In genomic region chr6:170450946-170451761, GRCh38 we compare ENCODE assay signal across 22 cellular contexts.
DNase-seq lines count a peak whose midpoint lies in the region; ATAC-seq, FAIRE-seq and TF ChIP-seq lines count a peak whose summit lies in the region.
"Had no signal": no experiment of that assay in that cellular context is flagged by ENCODE, and none has a peak within 500 bp of the region (broad histone marks: within the 10 kb centered on the region; RNA-seq: fewer than 3 reads in every experiment).

No MANE protein-coding gene starts in this region.

- no peaks in the 10 kb centered on the region for H3K79me1 ChIP-seq in H1 (ENCODE audit: low read depth, low read length)

- no peaks in the 10 kb centered on the region for H3K79me2 ChIP-seq in H1 (ENCODE audit: control insufficient read depth in 1 of 2, insufficient read depth in 2 of 2, low read length in 2 of 2)

- no peak for TF ChIP-seq POLR2A in H1 (IDR thresholded peaks at IDR 0.05; ENCODE audit: control extremely low read depth in 1 of 2, low read depth in 2 of 2, low read length in 2 of 2)

- H3K27ac Mint-ChIP-seq in activated T-cell treated with anti-CD3 and anti-CD28 coated beads, Interleukin-2, amount 50 U/mL, for 24 hours = no peak overlapping the region
- no peak overlapping the region for H3K27ac Mint-ChIP-seq in activated T-cell treated with anti-CD3 and anti-CD28 coated beads, Interleukin-2, amount 50 U/mL, for 72 hours
- H3K27ac Mint-ChIP-seq in natural killer cell = no peak overlapping the region
- H3K27ac Mint-ChIP-seq: activated CD4-positive, alpha-beta memory T cell treated with anti-CD3 and anti-CD28 coated beads for 36 hours; activated naive CD8-positive, alpha-beta T cell treated with anti-CD3 and anti-CD28 coated beads, Interleukin-2, amount 50 U/mL, for 24 hours; stimulated activated naive CD8-positive, alpha-beta T cell treated with anti-CD3 and anti-CD28 coated beads, Interleukin-15, amount 100 ng/mL, for 72 hours; T-helper 17 cell had no signal

- H3K27me3 ChIP-seq in H1 (replicated peaks in 1 of 4; ENCODE audit: control insufficient read depth in 3 of 4, extremely low read depth in 1 of 4, insufficient read depth in 3 of 4, low read length in 3 of 4) (no peaks in the 10 kb centered on the region), upper lobe of right lung (no peaks in the 10 kb centered on the region)
- H3K27me3 ChIP-seq: tibial artery had no signal

- intact Hi-C loops in upper lobe of right lung (cut with DNase I) = no loop called here
- intact Hi-C loops in natural killer cell (cut with micrococcal nuclease) = no loop called here

- no peak overlapping the region for H4K5ac ChIP-seq in H1 (ENCODE audit: insufficient read length, low read depth, low read length)

- no peak overlapping the region for H3K4me3 Mint-ChIP-seq in activated T-cell treated with anti-CD3 and anti-CD28 coated beads, Interleukin-2, amount 50 U/mL, for 24 hours
- no peak overlapping the region for H3K4me3 Mint-ChIP-seq in activated T-cell treated with anti-CD3 and anti-CD28 coated beads, Interleukin-2, amount 50 U/mL, for 72 hours
- no peak overlapping the region for H3K4me3 Mint-ChIP-seq in natural killer cell
- H3K4me3 Mint-ChIP-seq: activated CD4-positive, alpha-beta memory T cell treated with anti-CD3 and anti-CD28 coated beads for 36 hours; activated naive CD8-positive, alpha-beta T cell treated with anti-CD3 and anti-CD28 coated beads, Interleukin-2, amount 50 U/mL, for 24 hours; stimulated activated naive CD8-positive, alpha-beta T cell treated with anti-CD3 and anti-CD28 coated beads, Interleukin-15, amount 100 ng/mL, for 72 hours; T-helper 17 cell had no signal

- H3K27me3 Mint-ChIP-seq in activated T-cell treated with anti-CD3 and anti-CD28 coated beads, Interleukin-2, amount 50 U/mL, for 24 hours = no peaks in the 10 kb centered on the region
- H3K27me3 Mint-ChIP-seq in activated T-cell treated with anti-CD3 and anti-CD28 coated beads, Interleukin-2, amount 50 U/mL, for 72 hours (ENCODE audit: low read depth) = peaks cover 9% of the 10 kb centered on the region
- H3K27me3 Mint-ChIP-seq in natural killer cell (ENCODE audit: low read depth in 2 of 2) = no peaks in the 10 kb centered on the region
- H3K27me3 Mint-ChIP-seq: activated CD4-positive, alpha-beta memory T cell treated with anti-CD3 and anti-CD28 coated beads for 36 hours; activated naive CD8-positive, alpha-beta T cell treated with anti-CD3 and anti-CD28 coated beads, Interleukin-2, amount 50 U/mL, for 24 hours had no signal

- H3K23ac ChIP-seq in H1 (ENCODE audit: insufficient read length) = no peak overlapping the region

- no peak overlapping the region for H2AK5ac ChIP-seq in H1 (ENCODE audit: low read depth, low read length)

- DNase-seq in activated T-cell treated with anti-CD3 and anti-CD28 coated beads, Interleukin-2, amount 50 U/mL, for 24 hours = peak; percentile 22
- DNase-seq in activated T-cell treated with anti-CD3 and anti-CD28 coated beads, Interleukin-2, amount 50 U/mL, for 72 hours = no peak
- no peak for DNase-seq in H1 (ENCODE audit: low read depth in 1 of 2, low spot score in 2 of 2)
- DNase-seq in myocyte (ENCODE audit: low read depth) = peak; percentile 54
- DNase-seq in upper lobe of right lung = peak; percentile 44
- DNase-seq in hypothalamus (lab: John Stamatoyannopoulos, UW) = no peak
- DNase-seq in natural killer cell = no peak
- DNase-seq: activated CD4-positive, alpha-beta memory T cell treated with anti-CD3 and anti-CD28 coated beads for 36 hours; activated naive CD8-positive, alpha-beta T cell treated with anti-CD3 and anti-CD28 coated beads, Interleukin-2, amount 50 U/mL, for 24 hours; GDM1; NCI-H1092 treated with DMSO at 0.1 percent for 48 hours; NCI-H2029; NCI-H345; NCI-H748 treated with DMSO at 0.1 percent for 48 hours; stimulated activated CD8-positive, alpha-beta memory T cell treated with anti-CD3 and anti-CD28 coated beads, Interleukin-4, amount 100 ng/mL, for 48 hours; stimulated activated naive CD8-positive, alpha-beta T cell treated with anti-CD3 and anti-CD28 coated beads, Interleukin-15, amount 100 ng/mL, for 72 hours; T-helper 17 cell; tibial artery had no signal

- no peak overlapping the region for H3K4ac ChIP-seq in H1 (replicated peaks; ENCODE audit: insufficient read length, low read depth, low read length)

- no peak overlapping the region for H2AFZ ChIP-seq in H1 (ENCODE audit: low read length)

- H3K18ac ChIP-seq in H1 (ENCODE audit: extremely low read depth, low read length) = no peak overlapping the region

- no peak overlapping the region for H3K9ac ChIP-seq in H1 (replicated peaks in 1 of 4; ENCODE audit: extremely low read depth in 1 of 4, low read depth in 3 of 4, low read length in 3 of 4)

- H3K36me3 ChIP-seq in H1 (ENCODE audit: control insufficient read depth in 2 of 4, insufficient read depth in 4 of 4, low read length in 3 of 4) (no peaks in the 10 kb centered on the region), upper lobe of right lung (no peaks in the 10 kb centered on the region)
- H3K36me3 ChIP-seq: tibial artery had no signal

- H2BK15ac ChIP-seq in H1 (ENCODE audit: low read length) = no peak overlapping the region

- CTCF ChIA-PET in H1 (lab: Charles Lee; ENCODE audit: partially characterized antibody) = interaction anchor here (0.7 to 1.2 kb wide), 5 partner anchors 43 to 661 kb away, joined by 3 to 4 read pairs (median 3); no protein-coding TSS in a partner anchor

- H3K36me3 Mint-ChIP-seq in activated T-cell treated with anti-CD3 and anti-CD28 coated beads, Interleukin-2, amount 50 U/mL, for 24 hours (ENCODE audit: low read depth) = no peaks in the 10 kb centered on the region
- no peaks in the 10 kb centered on the region for H3K36me3 Mint-ChIP-seq in activated T-cell treated with anti-CD3 and anti-CD28 coated beads, Interleukin-2, amount 50 U/mL, for 72 hours (ENCODE audit: insufficient read depth in 2 of 2)
- H3K36me3 Mint-ChIP-seq in natural killer cell = no peaks in the 10 kb centered on the region
- H3K36me3 Mint-ChIP-seq: activated CD4-positive, alpha-beta memory T cell treated with anti-CD3 and anti-CD28 coated beads for 36 hours had no signal

- peaks cover 0 to 4% of the 10 kb centered on the region in 2 experiments for H4K20me1 ChIP-seq in H1 (replicated peaks in 1 of 2; ENCODE audit: control insufficient read depth in 1 of 2, insufficient read depth in 2 of 2, low read length in 2 of 2)

- ATAC-seq in activated T-cell treated with anti-CD3 and anti-CD28 coated beads, Interleukin-2, amount 50 U/mL, for 72 hours (replicated peaks in 1 of 2) = no peak
- no peak for ATAC-seq in upper lobe of right lung
- ATAC-seq in natural killer cell = no peak
- ATAC-seq: activated CD4-positive, CD25-positive, alpha-beta regulatory T cell treated with anti-CD3 and anti-CD28 coated beads, Interleukin-2, amount 50 U/mL, for 24 hours; activated naive CD8-positive, alpha-beta T cell treated with anti-CD3 and anti-CD28 coated beads, Interleukin-2, amount 50 U/mL, for 24 hours; HCT116; SK-N-SH treated with all-trans-retinoic acid at 6 μM for 48 hours; T-helper 17 cell had no signal

- no peak for TF ChIP-seq RAD21 in H1 (IDR thresholded peaks at IDR 0.05 in 1 of 2, conservative IDR thresholded peaks at IDR 0.05 in 1 of 2; ENCODE audit: low read depth in 2 of 2, low read length in 2 of 2)

- peaks cover 5% of the 10 kb centered on the region; the same call in 1 of the 2 replicates for H3K23me2 ChIP-seq in H1 (ENCODE audit: low read depth, low read length)

- H3K4me2 ChIP-seq in H1 (ENCODE audit: insufficient read depth in 1 of 2, low read depth in 2 of 2, low read length in 2 of 2) = no peak overlapping the region

- no peak overlapping the region for H2BK12ac ChIP-seq in H1 (ENCODE audit: low read depth, low read length)

- WGBS in H1 (ENCODE audit: extremely low coverage in 1 of 2, insufficient coverage in 1 of 2, insufficient read length in 1 of 2, insufficient replicate concordance in 2 of 2, low coverage in 1 of 2, low lambda C conversion rate in 2 of 2, missing lambda C conversion rate in 1 of 2), 2 experiments = 84% methylated on average over 18 of the region's 19 CpGs; no CpG with 5 or more reads in 1 of the 2 experiments

- H2BK5ac ChIP-seq in H1 (ENCODE audit: low read depth, low read length) = no peak overlapping the region

- H3K4me3 ChIP-seq in H1 (ENCODE audit: extremely low read depth in 1 of 4, insufficient read depth in 2 of 4, low read depth in 3 of 4, low read length in 4 of 4) (no peak overlapping the region), upper lobe of right lung (no peak overlapping the region)
- H3K4me3 ChIP-seq: psoas muscle, tibial artery had no signal

- no peak for TF ChIP-seq EP300 in H1 (IDR thresholded peaks at IDR 0.05; ENCODE audit: borderline replicate concordance in 1 of 2, low read depth in 2 of 2, low read length in 2 of 2)

- H3K14ac ChIP-seq in H1 (ENCODE audit: insufficient read length) = no peak overlapping the region

- H3K27ac ChIP-seq in H1 (ENCODE audit: low read depth, low read length) (no peak overlapping the region), upper lobe of right lung (no peak overlapping the region)
- H3K27ac ChIP-seq: psoas muscle, tibial artery had no signal

- H3K4me1 ChIP-seq in H1 (replicated peaks in 1 of 4; ENCODE audit: control insufficient read depth in 3 of 4, insufficient read depth in 4 of 4, low read length in 3 of 4) (peaks cover 0 to 4% (median under 1%) of the 10 kb centered on the region in 4 experiments; a peak in 1 of 7 replicates), upper lobe of right lung (no peaks in the 10 kb centered on the region)
- H3K4me1 ChIP-seq: psoas muscle, tibial artery had no signal

- no peak overlapping the region for H3K56ac ChIP-seq in H1 (replicated peaks; ENCODE audit: insufficient read length, low read depth, low read length)

- H3K9me3 ChIP-seq in H1 (ENCODE audit: insufficient read depth in 2 of 2, low read depth in 1 of 2, low read length in 1 of 2) (no peaks in the 10 kb centered on the region), upper lobe of right lung (no peaks in the 10 kb centered on the region)
- H3K9me3 ChIP-seq: psoas muscle, tibial artery had no signal

- TF ChIP-seq CTCF in H1 (IDR thresholded peaks at IDR 0.05; ENCODE audit: control extremely low read depth in 1 of 3, insufficient read depth in 1 of 3, low read depth in 1 of 3, low read length in 3 of 3) (no peak), upper lobe of right lung (IDR thresholded peaks at IDR 0.05) (no peak), natural killer cell (IDR thresholded peaks at IDR 0.05) (no peak)

- H4K91ac ChIP-seq in H1 (replicated peaks; ENCODE audit: insufficient read length, low read length) = no peak overlapping the region

- POLR2A ChIA-PET in H1 (lab: Charles Lee; ENCODE audit: partially characterized antibody) = interaction anchor here (1.0 kb wide), 1 partner anchor 8 kb away, joined by 3 read pairs; no protein-coding TSS in a partner anchor

- H4K8ac ChIP-seq in H1 (ENCODE audit: extremely low read depth, insufficient read depth, low read length) = peak overlapping the region; percentile 60; the same call in 1 of the 2 replicates

- no peak for FAIRE-seq in H1 (lab: Jason Lieb, UNC)

- H3K4me1 Mint-ChIP-seq in activated T-cell treated with anti-CD3 and anti-CD28 coated beads, Interleukin-2, amount 50 U/mL, for 24 hours (ENCODE audit: low read depth) = no peaks in the 10 kb centered on the region
- peaks cover 7% of the 10 kb centered on the region for H3K4me1 Mint-ChIP-seq in activated T-cell treated with anti-CD3 and anti-CD28 coated beads, Interleukin-2, amount 50 U/mL, for 72 hours (ENCODE audit: low read depth)
- H3K4me1 Mint-ChIP-seq in natural killer cell = peaks cover 53 to 57% of the 10 kb centered on the region in 2 donors

- no peak overlapping the region for H2BK120ac ChIP-seq in H1 (replicated peaks; ENCODE audit: low read depth, low read length)

- H3K9me3 Mint-ChIP-seq in activated T-cell treated with anti-CD3 and anti-CD28 coated beads, Interleukin-2, amount 50 U/mL, for 24 hours = no peaks in the 10 kb centered on the region
- H3K9me3 Mint-ChIP-seq in activated T-cell treated with anti-CD3 and anti-CD28 coated beads, Interleukin-2, amount 50 U/mL, for 72 hours = peaks cover 3 to 4% of the 10 kb centered on the region in 2 donors
- H3K9me3 Mint-ChIP-seq in natural killer cell = peaks cover 4 to 5% of the 10 kb centered on the region in 2 donors
- H3K9me3 Mint-ChIP-seq: activated CD4-positive, alpha-beta memory T cell treated with anti-CD3 and anti-CD28 coated beads for 36 hours had no signal

- H2BK20ac ChIP-seq in H1 (ENCODE audit: low read length) = no peak overlapping the region

Comparison
In these comparisons a context has a peak if more than half of its experiments do, and no peak if none do; other contexts are left out.
1. DNase-seq: peak in activated T-cell treated with anti-CD3 and anti-CD28 coated beads, Interleukin-2, amount 50 U/mL, for 24 hours (single experiment), myocyte (single experiment) and upper lobe of right lung (single experiment); none in activated T-cell treated with anti-CD3 and anti-CD28 coated beads, Interleukin-2, amount 50 U/mL, for 72 hours (0 of 2), H1 (0 of 2), hypothalamus (0 of 51) and natural killer cell (single experiment).